Comparison of ENCODE assay signal across 1 cellular context in genomic region chr16:75262800-75263127, GRCh38.
TF ChIP-seq lines count a peak whose summit lies in the region.

No MANE protein-coding gene starts in this region.

TF ChIP-seq in A549, 52 proteins besides CTCF, POLR2A, EP300 and RAD21 (continued from another document):
- TF ChIP-seq REST (IDR thresholded peaks at IDR 0.05), result no peak
- TF ChIP-seq ESRRA (IDR thresholded peaks at IDR 0.05; ENCODE audit: borderline replicate concordance, low read length), result no peak
- TF ChIP-seq HES2 (IDR thresholded peaks at IDR 0.05), result no peak
- no peak for TF ChIP-seq USF2 (IDR thresholded peaks at IDR 0.05)
- no peak for TF ChIP-seq TP53 (CRISPR knock-in tag; IDR thresholded peaks at IDR 0.05)
